ENCODE assay signal across 30 cellular contexts in genomic region chr10:34186740-34187139, GRCh38.
A peak's percentile ranks its signal among the peaks of the same experiment; 100 is the strongest.
DNase-seq lines count a peak whose midpoint lies in the region; ATAC-seq and TF ChIP-seq lines count a peak whose summit lies in the region.
"Had no signal": no experiment of that assay in that cellular context is flagged by ENCODE, and none has a peak within 500 bp of the region (broad histone marks: within the 10 kb centered on the region; RNA-seq: fewer than 3 reads in every experiment).

No MANE protein-coding gene starts in this region.

- no peaks in the 10 kb centered on the region for H3K36me3 ChIP-seq in lower lobe of right lung
- H3K36me3 ChIP-seq in tibial artery = no peaks in the 10 kb centered on the region
- H3K36me3 ChIP-seq in stomach = no peaks in the 10 kb centered on the region
- H3K36me3 ChIP-seq: gastroesophageal sphincter, prostate gland, thoracic aorta, WERI-Rb-1 had no signal

- intact Hi-C loops in lower lobe of right lung (cut with DNase I) = no loop called here
- intact Hi-C loops in tibial artery (cut with DNase I; ENCODE audit: low total_unique reads) = no loop called here
- intact Hi-C loops in stomach (cut with DNase I; ENCODE audit: low total_unique reads) = no loop called here

- H3K9me3 ChIP-seq in lower lobe of right lung (no peaks in the 10 kb centered on the region), T-helper 17 cell (ENCODE audit: control insufficient read depth, low read length, poor library complexity, severe bottlenecking) (no peaks in the 10 kb centered on the region), tibial artery (no peaks in the 10 kb centered on the region), stomach (no peaks in the 10 kb centered on the region)
- H3K9me3 ChIP-seq: gastroesophageal sphincter, prostate gland, thoracic aorta had no signal

- H3K36me3 Mint-ChIP-seq in chondrocyte (ENCODE audit: low read depth) = no peaks in the 10 kb centered on the region
- no peaks in the 10 kb centered on the region for H3K36me3 Mint-ChIP-seq in T-helper 17 cell (ENCODE audit: low read depth)
- H3K36me3 Mint-ChIP-seq: activated naive CD8-positive, alpha-beta T cell treated with anti-CD3 and anti-CD28 coated beads, Interleukin-2, amount 10 ng/mL, durations not matched to agents 7 days and 5 days had no signal

- DNase-seq in AG10803 (ENCODE audit: low read depth) (peak; percentile 30), NCI-H2227 treated with DMSO at 0.1 percent for 48 hours (lab: John Stamatoyannopoulos, UW) (peak; percentile 16), chondrocyte (ENCODE audit: low spot score) (no peak), lower lobe of right lung (no peak), T-helper 17 cell (no peak), tibial artery (no peak), stomach (no peak)
- DNase-seq: activated CD4-positive, alpha-beta T cell treated with anti-CD3 and anti-CD28 coated beads, Interleukin-2, amount 10 ng/mL, durations not matched to agents 7 days and 5 days; activated gamma-delta T cell; activated naive CD8-positive, alpha-beta T cell treated with anti-CD3 and anti-CD28 coated beads, Interleukin-2, amount 10 ng/mL, durations not matched to agents 7 days and 5 days; activated T-cell treated with anti-CD3 and anti-CD28 coated beads, Interleukin-2, amount 50 U/mL, for 24 hours; dermis blood vessel endothelial cell; H7; hypothalamus; NCI-H1105; NCI-H1930; NCI-H226; NCI-H82; nucleus accumbens; OCI-M1; stimulated activated CD4-positive, alpha-beta T cell treated with anti-CD3 and anti-CD28 coated beads, Interleukin-15, amount 100 ng/mL, for 24 hours; stimulated activated naive CD8-positive, alpha-beta T cell treated with anti-CD3 and anti-CD28 coated beads, Interleukin-15, Interleukin-2, amounts not matched to agents 100 U/mL and 50 U/mL, for 24 hours; T-helper 9 cell; WERI-Rb-1 had no signal

- TF ChIP-seq POLR2A in stomach (IDR thresholded peaks at IDR 0.05) = no peak

- H3K4me3 Mint-ChIP-seq in chondrocyte (ENCODE audit: unreplicated experiment) (no peak overlapping the region), T-helper 17 cell (no peak overlapping the region)
- H3K4me3 Mint-ChIP-seq: activated CD4-positive, alpha-beta T cell treated with anti-CD3 and anti-CD28 coated beads, Interleukin-2, amount 10 ng/mL, durations not matched to agents 7 days and 5 days; activated naive CD8-positive, alpha-beta T cell treated with anti-CD3 and anti-CD28 coated beads, Interleukin-2, amount 10 ng/mL, durations not matched to agents 7 days and 5 days; activated T-cell treated with anti-CD3 and anti-CD28 coated beads, Interleukin-2, amount 50 U/mL, for 24 hours; central memory CD8-positive, alpha-beta T cell had no signal

- H3K4me3 ChIP-seq in AG10803 (ENCODE audit: low read length) = no peak overlapping the region
- no peak overlapping the region for H3K4me3 ChIP-seq in lower lobe of right lung
- no peak overlapping the region for H3K4me3 ChIP-seq in tibial artery
- no peak overlapping the region for H3K4me3 ChIP-seq in stomach
- H3K4me3 ChIP-seq: gastroesophageal sphincter, prostate gland, thoracic aorta had no signal

- H3K4me1 Mint-ChIP-seq in chondrocyte (ENCODE audit: low read depth) (peaks cover 41% of the 10 kb centered on the region), T-helper 17 cell (no peaks in the 10 kb centered on the region)
- H3K4me1 Mint-ChIP-seq: activated CD4-positive, alpha-beta T cell treated with anti-CD3 and anti-CD28 coated beads, Interleukin-2, amount 10 ng/mL, durations not matched to agents 7 days and 5 days; activated naive CD8-positive, alpha-beta T cell treated with anti-CD3 and anti-CD28 coated beads, Interleukin-2, amount 10 ng/mL, durations not matched to agents 7 days and 5 days; central memory CD8-positive, alpha-beta T cell had no signal

- TF ChIP-seq EP300 in stomach (IDR thresholded peaks at IDR 0.05) = no peak

- H3K27ac Mint-ChIP-seq in chondrocyte (ENCODE audit: unreplicated experiment) (peak overlapping the region; percentile 24), T-helper 17 cell (no peak overlapping the region)
- H3K27ac Mint-ChIP-seq: activated CD4-positive, alpha-beta T cell treated with anti-CD3 and anti-CD28 coated beads, Interleukin-2, amount 10 ng/mL, durations not matched to agents 7 days and 5 days; activated naive CD8-positive, alpha-beta T cell treated with anti-CD3 and anti-CD28 coated beads, Interleukin-2, amount 10 ng/mL, durations not matched to agents 7 days and 5 days; activated T-cell treated with anti-CD3 and anti-CD28 coated beads, Interleukin-2, amount 50 U/mL, for 24 hours had no signal

- H3K27me3 ChIP-seq in lower lobe of right lung (ENCODE audit: low read depth) = no peaks in the 10 kb centered on the region
- H3K27me3 ChIP-seq in tibial artery = no peaks in the 10 kb centered on the region
- H3K27me3 ChIP-seq in stomach = no peaks in the 10 kb centered on the region
- H3K27me3 ChIP-seq: gastroesophageal sphincter had no signal

- no peaks in the 10 kb centered on the region for H3K9me3 Mint-ChIP-seq in chondrocyte (ENCODE audit: low read depth)
- H3K9me3 Mint-ChIP-seq: activated CD4-positive, alpha-beta T cell treated with anti-CD3 and anti-CD28 coated beads, Interleukin-2, amount 10 ng/mL, durations not matched to agents 7 days and 5 days; activated naive CD8-positive, alpha-beta T cell treated with anti-CD3 and anti-CD28 coated beads, Interleukin-2, amount 10 ng/mL, durations not matched to agents 7 days and 5 days; activated T-cell treated with anti-CD3 and anti-CD28 coated beads, Interleukin-2, amount 50 U/mL, for 24 hours; central memory CD8-positive, alpha-beta T cell had no signal

- no peaks in the 10 kb centered on the region for H3K27me3 Mint-ChIP-seq in chondrocyte (ENCODE audit: low read depth)
- peaks cover 24% of the 10 kb centered on the region for H3K27me3 Mint-ChIP-seq in T-helper 17 cell
- H3K27me3 Mint-ChIP-seq: activated CD4-positive, alpha-beta T cell treated with anti-CD3 and anti-CD28 coated beads, Interleukin-2, amount 10 ng/mL, durations not matched to agents 7 days and 5 days; activated naive CD8-positive, alpha-beta T cell treated with anti-CD3 and anti-CD28 coated beads, Interleukin-2, amount 10 ng/mL, durations not matched to agents 7 days and 5 days had no signal

- H3K27ac ChIP-seq in lower lobe of right lung = peak overlapping the region; percentile 31
- no peak overlapping the region for H3K27ac ChIP-seq in tibial artery
- H3K27ac ChIP-seq in stomach = no peak overlapping the region
- H3K27ac ChIP-seq: 22Rv1, gastroesophageal sphincter, prostate gland, thoracic aorta, WERI-Rb-1 had no signal

- ATAC-seq in lower lobe of right lung (peak in 1 of 2 donors; percentile 7), GM18873 (IDR thresholded peaks at IDR 0.05; ENCODE audit: low FRiP score, unreplicated experiment) (no peak), T-helper 17 cell (no peak)
- ATAC-seq: gastroesophageal sphincter; stimulated activated naive CD8-positive, alpha-beta T cell treated with anti-CD3 and anti-CD28 coated beads, Interleukin-15, Interleukin-2, amounts not matched to agents 100 U/mL and 50 U/mL, for 24 hours had no signal

- TF ChIP-seq CTCF in AG10803 (conservative IDR thresholded peaks at IDR 0.05; ENCODE audit: low read length) = no peak
- no peak for TF ChIP-seq CTCF in chondrocyte (IDR thresholded peaks at IDR 0.05)
- no peak for TF ChIP-seq CTCF in lower lobe of right lung (IDR thresholded peaks at IDR 0.05)
- no peak for TF ChIP-seq CTCF in tibial artery (IDR thresholded peaks at IDR 0.05)
- no peak for TF ChIP-seq CTCF in stomach (IDR thresholded peaks at IDR 0.05)

- H3K4me1 ChIP-seq in lower lobe of right lung (peaks cover 21% of the 10 kb centered on the region), tibial artery (peaks cover 0 to 26% (median 4%) of the 10 kb centered on the region in 4 donors), stomach (peaks cover 4 to 22% (median 14%) of the 10 kb centered on the region in 4 donors)

- 79 to 95% (median 89%) methylated on average over 3 of the region's 3 CpGs for WGBS in stomach, 5 donors

Comparison
In these comparisons a context has a peak if more than half of its experiments do, and no peak if none do; other contexts are left out.
1. DNase-seq: peak in AG10803 (single experiment) and NCI-H2227 treated with DMSO at 0.1 percent for 48 hours (single experiment); none in chondrocyte (single experiment), lower lobe of right lung (single experiment), T-helper 17 cell (0 of 3), tibial artery (0 of 2) and stomach (single experiment).